Comparison of ENCODE assay signal across 8 cellular contexts in genomic region chr17:17205368-17206148, GRCh38. TPM values are rescaled to one million over a fixed set of nuclear protein-coding genes. Genes with fewer than 3 reads are reported as not detected.
A peak's percentile ranks its signal among the peaks of the same experiment; 100 is the strongest.
DNase-seq lines count a peak whose midpoint lies in the region; ATAC-seq and TF ChIP-seq lines count a peak whose summit lies in the region.

No MANE protein-coding gene starts in this region.

- H3F3A ChIP-seq in DOHH2 (ENCODE audit: control insufficient read depth, insufficient read depth) (peaks cover 10% of the 10 kb centered on the region), GM23338 (replicated peaks; ENCODE audit: low read depth) (peaks cover 3% of the 10 kb centered on the region; the same call in 1 of the 2 replicates)

- H2AFZ ChIP-seq in GM23338, result peak overlapping the region; percentile 38; the same call in 1 of the 2 replicates

- H3K4me3 ChIP-seq in DOHH2 (ENCODE audit: low read length) (peak overlapping the region; percentile 79), GM23338 (no peak overlapping the region)
- peak overlapping the region; percentile 68 for H3K4me3 ChIP-seq in naive thymus-derived CD4-positive, alpha-beta T cell (ENCODE audit: low read length)

- H3K9me2 ChIP-seq in DOHH2 (replicated peaks; ENCODE audit: control insufficient read depth, low read length), result no peaks in the 10 kb centered on the region
- no peaks in the 10 kb centered on the region for H3K9me2 ChIP-seq in GM23338 (ENCODE audit: insufficient read depth)

- H3K36me3 Mint-ChIP-seq in GM23338 (ENCODE audit: low read depth), result no peaks in the 10 kb centered on the region
- H3K36me3 Mint-ChIP-seq in naive thymus-derived CD4-positive, alpha-beta T cell, result peaks cover 0 to 24% (median 11%) of the 10 kb centered on the region in 5 donors

- H3K9me3 ChIP-seq in DOHH2 (ENCODE audit: control insufficient read depth, insufficient read depth, low read length), result no peaks in the 10 kb centered on the region
- no peaks in the 10 kb centered on the region for H3K9me3 ChIP-seq in naive thymus-derived CD4-positive, alpha-beta T cell (ENCODE audit: control insufficient read depth in 2 of 3, low read length in 3 of 3)

- ATAC-seq in GM23338, result peak; percentile 75
- peak; percentile 23 for ATAC-seq in naive thymus-derived CD4-positive, alpha-beta T cell

- CTCF ChIA-PET in naive thymus-derived CD4-positive, alpha-beta T cell (lab: Charles Lee), result no interaction called here

- POLR2A ChIA-PET in naive thymus-derived CD4-positive, alpha-beta T cell (lab: Charles Lee), result interaction anchor here (0.6 to 4.2 kb wide), 10 partner anchors 13 to 385 kb away, joined by 3 to 16 read pairs (median 4); partner anchors contain the start of gene FLCN

- intact Hi-C loops in naive thymus-derived CD4-positive, alpha-beta T cell (cut with micrococcal nuclease), result loop anchor here (1.0 to 10.0 kb wide), 11 partner anchors 23 to 988 kb away; partner anchors contain the start of genes FLCN (in 2 of the 2), COPS3 (in 1 of the 2), DRC3 (in 1 of the 2) and MPRIP (in 1 of the 2)

- peaks cover 19% of the 10 kb centered on the region for H3K27me3 Mint-ChIP-seq in GM23338 (ENCODE audit: insufficient read depth, low read depth, poor library complexity)
- no peaks in the 10 kb centered on the region for H3K27me3 Mint-ChIP-seq in naive thymus-derived CD4-positive, alpha-beta T cell

- H3K79me2 ChIP-seq in DOHH2 (ENCODE audit: control insufficient read depth, low read length) (peaks cover 44% of the 10 kb centered on the region), GM23338 (replicated peaks; ENCODE audit: insufficient read depth) (no peaks in the 10 kb centered on the region)

- H3K9me3 Mint-ChIP-seq in GM23338, result no peaks in the 10 kb centered on the region
- H3K9me3 Mint-ChIP-seq in naive thymus-derived CD4-positive, alpha-beta T cell, result peaks cover 0 to 6% (median 0%) of the 10 kb centered on the region in 11 donors

- TF ChIP-seq CTCF in DOHH2 (IDR thresholded peaks at IDR 0.05; ENCODE audit: low read depth, low read length, poor library complexity, severe bottlenecking), result no peak
- no peak for TF ChIP-seq CTCF in GM23338 (conservative IDR thresholded peaks at IDR 0.05; ENCODE audit: low read depth in 2 of 2)

- H3K36me3 ChIP-seq in DOHH2 (ENCODE audit: control insufficient read depth, low read length), result peaks cover 30% of the 10 kb centered on the region
- H3K36me3 ChIP-seq in GM23338 (ENCODE audit: insufficient read depth), result no peaks in the 10 kb centered on the region
- H3K36me3 ChIP-seq in naive thymus-derived CD4-positive, alpha-beta T cell (ENCODE audit: control insufficient read depth in 2 of 3, insufficient read depth in 3 of 3, low read length in 3 of 3), result peaks cover 0 to 22% (median 0%) of the 10 kb centered on the region in 3 experiments

- H3K27me3 ChIP-seq in DOHH2 (ENCODE audit: control insufficient read depth, low read length), result no peaks in the 10 kb centered on the region
- H3K27me3 ChIP-seq in GM23338 (ENCODE audit: insufficient read depth), result no peaks in the 10 kb centered on the region
- H3K27me3 ChIP-seq in naive thymus-derived CD4-positive, alpha-beta T cell (ENCODE audit: control insufficient read depth in 2 of 2, insufficient read depth in 2 of 2, low read length in 2 of 2), result no peaks in the 10 kb centered on the region

- H3K4me2 ChIP-seq in DOHH2 (ENCODE audit: low read length) (peak overlapping the region; percentile 84), GM23338 (no peak overlapping the region)

- peaks cover 24% of the 10 kb centered on the region for H3K4me1 ChIP-seq in DOHH2 (ENCODE audit: control insufficient read depth, low read length)
- no peaks in the 10 kb centered on the region for H3K4me1 ChIP-seq in GM23338 (ENCODE audit: insufficient read depth)
- H3K4me1 ChIP-seq in naive thymus-derived CD4-positive, alpha-beta T cell (ENCODE audit: control insufficient read depth in 2 of 2, insufficient read depth in 2 of 2, low read length in 2 of 2), result peaks cover 17 to 30% of the 10 kb centered on the region in 2 donors

- DNase-seq in GM23338 (ENCODE audit: low spot score), result peak; percentile 40
- DNase-seq in NCI-H1694 treated with DMSO at 0.1 percent for 48 hours (lab: John Stamatoyannopoulos, UW), result peak; percentile 25
- DNase-seq in activated CD4-positive, alpha-beta T cell treated with anti-CD3 and anti-CD28 coated beads, Interleukin-2, amount 50 U/mL, for 4 hours, result peak; percentile 61 to 64
- DNase-seq in ecto neural progenitor cell (ENCODE audit: low spot score), result peak; percentile 51
- peak; percentile 28 to 60 (median 42) for DNase-seq in naive thymus-derived CD4-positive, alpha-beta T cell
- no peak for DNase-seq in DMS114 treated with DMSO at 0.1 percent for 48 hours (lab: John Stamatoyannopoulos, UW; ENCODE audit: unreplicated experiment)

- H3K27ac ChIP-seq in DOHH2 (ENCODE audit: low read depth, low read length) (peak overlapping the region; percentile 51), GM23338 (ENCODE audit: low read depth) (no peak overlapping the region), temporal lobe (ENCODE audit: low read depth, low read length) (peak overlapping the region; percentile 78)
- H3K27ac ChIP-seq in naive thymus-derived CD4-positive, alpha-beta T cell (ENCODE audit: low read depth, low read length), result peak overlapping the region; percentile 70

- no peak overlapping the region for H3K27ac Mint-ChIP-seq in GM23338
- peak overlapping the region; percentile 43 to 96 (median 91) for H3K27ac Mint-ChIP-seq in naive thymus-derived CD4-positive, alpha-beta T cell

- peak overlapping the region; percentile 68 for H3K4me3 Mint-ChIP-seq in GM23338
- H3K4me3 Mint-ChIP-seq in naive thymus-derived CD4-positive, alpha-beta T cell, result peak overlapping the region; percentile 87 to 93 (median 89)

- H4K20me1 ChIP-seq in DOHH2 (ENCODE audit: control insufficient read depth, insufficient read depth, low read depth, low read length) (peaks cover 7% of the 10 kb centered on the region; the same call in 1 of the 2 replicates), GM23338 (replicated peaks; ENCODE audit: insufficient read depth) (no peaks in the 10 kb centered on the region)

- no peaks in the 10 kb centered on the region; the same call in 2 of the 3 replicates for H3K4me1 Mint-ChIP-seq in GM23338
- peaks cover 17 to 32% (median 19%) of the 10 kb centered on the region in 7 donors for H3K4me1 Mint-ChIP-seq in naive thymus-derived CD4-positive, alpha-beta T cell

TF ChIP-seq in GM23338, 12 proteins besides CTCF, POLR2A, EP300 and RAD21 (continues in another document):
- TF ChIP-seq ETS1 (IDR thresholded peaks at IDR 0.05) (no peak), EZH2 (IDR thresholded peaks at IDR 0.05; ENCODE audit: low read depth, unreplicated experiment) (no peak)

RNA-seq across cellular contexts. Expression of gene PLD6, which starts 0.6 kb away (rescaled TPM):
- total RNA-seq in GM23338 (2014; rRNA removed; shearing (Covaris generic)), result not detected in 2 replicates
- polyA plus RNA-seq in GM23338 (2016; fragmentation: Nextera tagmentation; extraction: Ambion mirVana), result 0.16 TPM in 1 of 2 replicates, not detected in the other
- total RNA-seq in naive thymus-derived CD4-positive, alpha-beta T cell, result 10 to 100 TPM in 3 of 5 experiments, 1 to 10 TPM in 2; 6.2 to 13.9 (median 12.1) TPM
- 10 to 100 TPM; 11.0 to 16.4 TPM for polyA plus RNA-seq in naive thymus-derived CD4-positive, alpha-beta T cell
- total RNA-seq in temporal lobe, result 5.4 TPM

RNA-seq across cellular contexts. Expression of gene FLCN, which starts 31.4 kb away (rescaled TPM):
- 35.9 and 36.6 TPM in 2 replicates for total RNA-seq in GM23338 (2014; rRNA removed; shearing (Covaris generic))
- 12.1 and 15.8 TPM in 2 replicates for polyA plus RNA-seq in GM23338 (2016; fragmentation: Nextera tagmentation; extraction: Ambion mirVana)
- 10 to 100 TPM; 39.4 to 94.7 (median 66.9) TPM for total RNA-seq in naive thymus-derived CD4-positive, alpha-beta T cell
- polyA plus RNA-seq in naive thymus-derived CD4-positive, alpha-beta T cell, result 1 to 10 TPM; 4.7 to 6.6 TPM
- 26.8 TPM for total RNA-seq in temporal lobe
